ENCODE assay signal across 13 cellular contexts in the genomic region with DNA sequence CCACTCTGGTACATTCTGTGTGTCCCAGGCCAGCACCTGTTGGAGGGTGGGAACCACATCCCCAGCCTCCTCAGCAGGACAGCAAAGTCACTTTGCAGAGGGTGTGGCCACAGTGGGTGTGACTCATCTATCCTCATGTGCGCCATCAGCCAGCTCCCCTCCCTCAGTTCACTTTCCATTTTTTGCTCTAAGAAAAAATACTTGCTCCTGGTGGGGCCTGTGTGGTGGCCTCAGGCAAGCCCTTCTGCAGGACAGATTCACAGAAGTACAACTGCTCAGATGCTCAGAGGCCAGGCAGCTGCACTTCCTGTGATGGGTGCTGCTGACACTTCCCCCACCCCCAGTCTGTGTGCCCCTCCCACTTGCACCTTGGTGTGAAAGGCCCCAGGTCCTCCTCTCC.
DNase-seq lines count a peak whose midpoint lies in the region; ATAC-seq and TF ChIP-seq lines count a peak whose summit lies in the region.
"Had no signal": no experiment of that assay in that cellular context is flagged by ENCODE, and none has a peak within 500 bp of the region (broad histone marks: within the 10 kb centered on the region; RNA-seq: fewer than 3 reads in every experiment).

No MANE protein-coding gene starts in this region.

- TF ChIP-seq CTCF in RWPE1 (conservative IDR thresholded peaks at IDR 0.05; ENCODE audit: low read depth), result no peak
- TF ChIP-seq CTCF in heart right ventricle (IDR thresholded peaks at IDR 0.05), result no peak

- no peak overlapping the region for H2BK15ac ChIP-seq in neuronal stem cell (ENCODE audit: low read length)

- no peak overlapping the region for H3K4ac ChIP-seq in neuronal stem cell (ENCODE audit: low read length)

- no peak overlapping the region for H4K8ac ChIP-seq in neuronal stem cell (ENCODE audit: low read depth, low read length)

- no peak overlapping the region for H4K91ac ChIP-seq in neuronal stem cell (ENCODE audit: low read depth, low read length, poor library complexity)

- H3K27me3 ChIP-seq in neuronal stem cell (ENCODE audit: control insufficient read depth in 3 of 3, insufficient read depth in 3 of 3, low read depth in 1 of 3, low read length in 3 of 3), result peaks cover 0 to 3% (median 0%) of the 10 kb centered on the region in 3 experiments
- H3K27me3 ChIP-seq in heart right ventricle, result no peaks in the 10 kb centered on the region
- H3K27me3 ChIP-seq in HAP-1 (ENCODE audit: low read depth), result no peaks in the 10 kb centered on the region

- in situ Hi-C loops in HAP-1 (cut with MboI; ENCODE audit: low sequenced_read_pairs), result no loop called here

- H2BK120ac ChIP-seq in neuronal stem cell (ENCODE audit: low read depth, low read length), result no peak overlapping the region

- H3K14ac ChIP-seq in neuronal stem cell (ENCODE audit: low read length), result no peak overlapping the region

- H3K18ac ChIP-seq in neuronal stem cell (ENCODE audit: low read length), result no peak overlapping the region

- no peaks in the 10 kb centered on the region for H3K36me3 ChIP-seq in neuronal stem cell (replicated peaks in 1 of 2; ENCODE audit: control insufficient read depth in 2 of 2, insufficient read depth in 2 of 2, low read length in 2 of 2)
- H3K36me3 ChIP-seq in heart right ventricle, result no peaks in the 10 kb centered on the region
- H3K36me3 ChIP-seq in HAP-1 (replicated peaks), result no peaks in the 10 kb centered on the region
- H3K36me3 ChIP-seq: left ventricle myocardium inferior had no signal

- CTCF ChIA-PET in RWPE1 (lab: Yijun Ruan, JAX), result no interaction called here

- H3K23ac ChIP-seq in neuronal stem cell (ENCODE audit: low read depth, low read length, poor library complexity), result no peak overlapping the region

- H2AFZ ChIP-seq in neuronal stem cell (ENCODE audit: low read length), result no peak overlapping the region

- WGBS in neuronal stem cell (ENCODE audit: extremely low coverage in 2 of 2, insufficient read length in 2 of 2, insufficient replicate concordance in 1 of 2), 2 donors, result no CpG with 5 or more reads among the region's 1 CpG
- WGBS in heart right ventricle, 2 donors, result 84 to 90% methylated on average over 1 of the region's 1 CpG

- peaks cover 4 to 6% of the 10 kb centered on the region in 2 donors for H3K4me1 ChIP-seq in neuronal stem cell (ENCODE audit: control insufficient read depth in 2 of 2, insufficient read depth in 1 of 2, low read depth in 1 of 2, low read length in 2 of 2)
- H3K4me1 ChIP-seq in heart right ventricle, result peaks cover 0 to 5% (median 0%) of the 10 kb centered on the region in 9 donors
- H3K4me1 ChIP-seq in HAP-1, result peaks cover 12% of the 10 kb centered on the region

- no peak for ATAC-seq in heart right ventricle
- ATAC-seq in GM18861 (IDR thresholded peaks at IDR 0.05; ENCODE audit: unreplicated experiment), result no peak

- POLR2A ChIA-PET in RWPE1 (lab: Yijun Ruan, JAX; ENCODE audit: low non-redundant PET), result no interaction called here

- no peak overlapping the region for H2BK5ac ChIP-seq in neuronal stem cell (ENCODE audit: low read length)

- H3K4me3 ChIP-seq in neuronal stem cell (ENCODE audit: low read length in 2 of 2), result no peak overlapping the region
- no peak overlapping the region for H3K4me3 ChIP-seq in heart right ventricle
- H3K4me3 ChIP-seq in HAP-1, result no peak overlapping the region
- H3K4me3 ChIP-seq: coronary artery, left ventricle myocardium inferior had no signal

- intact Hi-C loops in heart right ventricle (cut with DNase I), result loop anchor here in 9 of 10 donors (1.0 to 10.0 kb wide), 6 partner anchors 129 to 216 kb away; a partner anchor contains a TSS

- H3K79me1 ChIP-seq in neuronal stem cell (ENCODE audit: low read depth, low read length), result no peaks in the 10 kb centered on the region

- no peak overlapping the region for H3K9ac ChIP-seq in neuronal stem cell (ENCODE audit: low read depth, low read length, poor library complexity)

- no peak overlapping the region for H2BK12ac ChIP-seq in neuronal stem cell (ENCODE audit: low read length)

- H2AK5ac ChIP-seq in neuronal stem cell (ENCODE audit: low read depth, low read length), result peak overlapping the region; percentile 1

- no peak overlapping the region for H3K4me2 ChIP-seq in neuronal stem cell (ENCODE audit: insufficient read depth, low read length, poor library complexity, severe bottlenecking)

- H3K27ac ChIP-seq in RWPE1 (peak overlapping the region; percentile 41; the same call in 1 of the 2 replicates), neuronal stem cell (replicated peaks; ENCODE audit: low read length) (no peak overlapping the region), heart right ventricle (no peak overlapping the region)

- peaks cover 0 to 6% of the 10 kb centered on the region in 2 donors for H3K9me3 ChIP-seq in neuronal stem cell (replicated peaks in 1 of 2; ENCODE audit: control insufficient read depth in 2 of 2, insufficient read depth in 1 of 2, low read depth in 1 of 2, low read length in 2 of 2)
- peaks cover 0 to 8% (median 0%) of the 10 kb centered on the region in 11 donors for H3K9me3 ChIP-seq in heart right ventricle
- H3K9me3 ChIP-seq in HAP-1, result no peaks in the 10 kb centered on the region
- H3K9me3 ChIP-seq: left ventricle myocardium inferior had no signal

- DNase-seq in EH (ENCODE audit: low read depth), result peak; percentile 48
- DNase-seq in LHCN-M2 (ENCODE audit: low read depth), result peak; percentile 8
- DNase-seq in RWPE1 (ENCODE audit: low spot score), result no peak
- no peak for DNase-seq in neuronal stem cell (ENCODE audit: low spot score)
- DNase-seq in NCI-H345 treated with DMSO at 0.1 percent for 48 hours (lab: John Stamatoyannopoulos, UW; ENCODE audit: unreplicated experiment), result no peak
- DNase-seq in heart right ventricle, result no peak
- DNase-seq in HAP-1 (ENCODE audit: low spot score in 2 of 2), result no peak
- DNase-seq: activated CD4-positive, alpha-beta T cell treated with anti-CD3 and anti-CD28 coated beads, Interleukin-2, amount 50 U/mL, for 1 hour; GOT3; stimulated activated naive CD4-positive, alpha-beta T cell treated with Interleukin-2 at 50 U/mL for 16 hours had no signal

Comparison
In these comparisons a context has a peak if more than half of its experiments do, and no peak if none do; other contexts are left out.
1. DNase-seq: peak in EH (single experiment) and LHCN-M2 (single experiment); none in RWPE1 (single experiment), neuronal stem cell (single experiment), NCI-H345 treated with DMSO at 0.1 percent for 48 hours (single experiment), heart right ventricle (0 of 2) and HAP-1 (0 of 2).